Comparison of ENCODE assay signal across 34 cellular contexts in genomic region chr7:109375857-109376256, GRCh38.
"Had no signal": no experiment of that assay in that cellular context is flagged by ENCODE, and none has a peak within 500 bp of the region (broad histone marks: within the 10 kb centered on the region; RNA-seq: fewer than 3 reads in every experiment).

No MANE protein-coding gene starts in this region.

- H3K27me3 ChIP-seq: MG63 had no signal

- DNase-seq: Karpas-422, Kasumi-1, MG63, MM.1S, MV-4-11, NCI-H1048, NCI-H1092, NCI-H1092 treated with DMSO at 0.1 percent for 48 hours, NCI-H1105, NCI-H1105 treated with DMSO at 0.1 percent for 48 hours, NCI-H1417, NCI-H1417 treated with DMSO at 0.1 percent for 48 hours, NCI-H1436, NCI-H1436 treated with DMSO at 0.1 percent for 48 hours, NCI-H146, NCI-H1694, NCI-H1694 treated with DMSO at 0.1 percent for 48 hours, NCI-H187, NCI-H187 treated with DMSO at 0.1 percent for 48 hours, NCI-H1930, NCI-H2029, NCI-H2029 treated with DMSO at 0.1 percent for 48 hours, NCI-H2081, NCI-H2081 treated with DMSO at 0.1 percent for 48 hours, NCI-H2107, NCI-H2171, NCI-H2171 treated with DMSO at 0.1 percent for 48 hours, NCI-H2227 treated with DMSO at 0.1 percent for 48 hours, NCI-H226, NCI-H345, NCI-H446, NCI-H446 treated with DMSO at 0.1 percent for 48 hours, NCI-H510A had no signal

- H3K36me3 ChIP-seq: MG63 had no signal

- H3K4me3 ChIP-seq: MG63 had no signal

- H3K27ac ChIP-seq: KMS-11 had no signal

- H3K9me3 ChIP-seq: MG63 had no signal
